In genomic region chr15:101053261-101053660, GRCh38 we compare ENCODE assay signal across 30 cellular contexts.
DNase-seq lines count a peak whose midpoint lies in the region; ATAC-seq, FAIRE-seq and TF ChIP-seq lines count a peak whose summit lies in the region.
"Had no signal": no experiment of that assay in that cellular context is flagged by ENCODE, and none has a peak within 500 bp of the region (broad histone marks: within the 10 kb centered on the region; RNA-seq: fewer than 3 reads in every experiment).

No MANE protein-coding gene starts in this region.

- H3K27me3 Mint-ChIP-seq in Caco-2 (ENCODE audit: insufficient read depth, unreplicated experiment), result no peaks in the 10 kb centered on the region
- H3K27me3 Mint-ChIP-seq: memory B cell had no signal

- H3K27me3 ChIP-seq in H7 (ENCODE audit: control insufficient read depth, insufficient read depth, low read length), result no peaks in the 10 kb centered on the region
- no peaks in the 10 kb centered on the region for H3K27me3 ChIP-seq in HepG2 (ENCODE audit: control insufficient read depth in 1 of 2, insufficient read depth in 2 of 2, low read length in 2 of 2)
- no peaks in the 10 kb centered on the region for H3K27me3 ChIP-seq in sigmoid colon
- no peaks in the 10 kb centered on the region for H3K27me3 ChIP-seq in Caco-2 (replicated peaks; ENCODE audit: control insufficient read depth, insufficient read depth, low read length)
- H3K27me3 ChIP-seq: body of pancreas, uterus had no signal

- ATAC-seq in HepG2, result no peak
- no peak for ATAC-seq in GM21529 (IDR thresholded peaks at IDR 0.05; ENCODE audit: unreplicated experiment)
- ATAC-seq: activated CD4-positive, CD25-positive, alpha-beta regulatory T cell treated with anti-CD3 and anti-CD28 coated beads, Interleukin-2, amount 50 U/mL, for 24 hours; body of pancreas had no signal

- CTCF ChIA-PET in RWPE1 (lab: Yijun Ruan, JAX) (interaction anchor here (1.2 kb wide), 1 partner anchor 18 kb away, joined by 4 read pairs; no protein-coding TSS in a partner anchor), HepG2 (lab: Yijun Ruan, JAX; ENCODE audit: low intra/inter-chr PET ratio, low total read pairs) (no interaction called here), Caco-2 (lab: Charles Lee) (no interaction called here)

- H3K27ac ChIP-seq in RWPE1 (0 out of 2 replicates have a peak overlapping the region, but pooled peaks have one; percentile 8), HepG2 (ENCODE audit: extremely low read length, insufficient read depth, low read length) (no peak overlapping the region), sigmoid colon (no peak overlapping the region)
- H3K27ac ChIP-seq: body of pancreas, epithelial cell of prostate, KMS-11, neural progenitor cell, prostate gland, uterus had no signal

- no peaks in the 10 kb centered on the region for H3K36me3 Mint-ChIP-seq in Caco-2 (ENCODE audit: insufficient read depth, unreplicated experiment)

- H3K4me1 ChIP-seq in HepG2 (ENCODE audit: insufficient read depth, low read length) (peaks cover 31% of the 10 kb centered on the region), sigmoid colon (no peaks in the 10 kb centered on the region), Caco-2 (no peaks in the 10 kb centered on the region)
- H3K4me1 ChIP-seq: body of pancreas, prostate gland, uterus had no signal

- H3K4me2 ChIP-seq in HepG2 (ENCODE audit: low read depth, low read length), result no peak overlapping the region
- H3K4me2 ChIP-seq: KMS-11, neural progenitor cell had no signal

- H3K4me3 ChIP-seq in H7 (ENCODE audit: insufficient read depth, low read depth, low read length) (no peak overlapping the region), HepG2 (replicated peaks in 1 of 3; ENCODE audit: insufficient read depth in 1 of 3, low read depth in 2 of 3, low read length in 3 of 3) (no peak overlapping the region), sigmoid colon (no peak overlapping the region), Caco-2 (ENCODE audit: low read depth, low read length) (no peak overlapping the region)
- H3K4me3 ChIP-seq: body of pancreas, neural progenitor cell, prostate gland, uterus had no signal

- TF ChIP-seq POLR2A in HepG2 (IDR thresholded peaks at IDR 0.05; ENCODE audit: insufficient read depth in 1 of 2, low read depth in 2 of 2, low read length in 2 of 2) (no peak), sigmoid colon (IDR thresholded peaks at IDR 0.05) (no peak)

- WGBS in HepG2 (ENCODE audit: low lambda C conversion rate), result 95% methylated on average over 15 of the region's 34 CpGs
- 93 to 96% methylated on average over 34 of the region's 34 CpGs for WGBS in sigmoid colon, 2 donors

- H3K79me2 ChIP-seq in HepG2 (ENCODE audit: insufficient read depth, low read length), result no peaks in the 10 kb centered on the region

- intact Hi-C loops in HepG2 (cut with micrococcal nuclease; ENCODE audit: unreplicated experiment), result no loop called here
- intact Hi-C loops in sigmoid colon (cut with DNase I), result no loop called here
- intact Hi-C loops in Caco-2 (cut with micrococcal nuclease; ENCODE audit: unreplicated experiment), result no loop called here

- H3K36me3 ChIP-seq in H7 (replicated peaks; ENCODE audit: control insufficient read depth, insufficient read depth, low read length), result no peaks in the 10 kb centered on the region
- H3K36me3 ChIP-seq in HepG2 (replicated peaks in 1 of 2; ENCODE audit: control insufficient read depth in 1 of 2, insufficient read depth in 2 of 2, low read length in 2 of 2), result peaks cover 0 to 9% of the 10 kb centered on the region in 2 experiments; a peak in 3 of 5 replicates
- H3K36me3 ChIP-seq in sigmoid colon, result peaks cover 16 to 84% (median 30%) of the 10 kb centered on the region in 4 donors
- H3K36me3 ChIP-seq in Caco-2 (ENCODE audit: control insufficient read depth, insufficient read depth, low read length), result no peaks in the 10 kb centered on the region
- H3K36me3 ChIP-seq: neural progenitor cell, uterus had no signal

- no peak for TF ChIP-seq CTCF in RWPE1 (conservative IDR thresholded peaks at IDR 0.05; ENCODE audit: low read depth)
- no peak for TF ChIP-seq CTCF in HepG2 (CRISPR knock-in tag; IDR thresholded peaks at IDR 0.05)
- TF ChIP-seq CTCF in sigmoid colon (IDR thresholded peaks at IDR 0.05), result no peak
- no peak for TF ChIP-seq CTCF in Caco-2 (IDR thresholded peaks at IDR 0.05; ENCODE audit: insufficient read depth in 1 of 2, low read depth in 1 of 2, low read length in 1 of 2, severe bottlenecking in 1 of 2, unreplicated experiment in 1 of 2)

- POLR2A ChIA-PET in RWPE1 (lab: Yijun Ruan, JAX; ENCODE audit: low non-redundant PET) (no interaction called here), HepG2 (lab: Yijun Ruan, JAX) (interaction anchor here (0.5 kb wide), 1 partner anchor 17 kb away, joined by 4 read pairs; no protein-coding TSS in a partner anchor), Caco-2 (lab: Charles Lee) (no interaction called here)

- no peak for FAIRE-seq in HepG2 (lab: Jason Lieb, UNC)
- FAIRE-seq: GM19239, HTR-8/SVneo, TTC549 had no signal

- H3K4me3 Mint-ChIP-seq in Caco-2 (ENCODE audit: unreplicated experiment), result no peak overlapping the region
- H3K4me3 Mint-ChIP-seq: memory B cell; neural progenitor cell; T-helper 1 cell treated with Interleukin-12 subunit alpha and Interleukin-12 subunit beta and Interleukin-4 antibody, amounts not matched to agents 30 μg/mL and 1 μg/mL, for 36 hours had no signal

- DNase-seq in H7 (peak; percentile 55), RWPE1 (ENCODE audit: low spot score) (no peak), HepG2 (ENCODE audit: low spot score) (no peak), sigmoid colon (peak; percentile 53), Caco-2 (no peak), DMS53 (lab: John Stamatoyannopoulos, UW) (no peak), amygdala (lab: John Stamatoyannopoulos, UW) (no peak)
- DNase-seq: activated naive CD4-positive, alpha-beta T cell; body of pancreas; C1 segment of cervical spinal cord; COR-L47; DMS79 treated with DMSO at 0.1 percent for 48 hours; effector CD4-positive, alpha-beta T cell; HCEC 1CT; NCI-H1436 treated with DMSO at 0.1 percent for 48 hours; NCI-H2107; NCI-H446 treated with DMSO at 0.1 percent for 48 hours; RPMI8226; uterus had no signal

- H3K4me1 Mint-ChIP-seq in Caco-2 (ENCODE audit: low read depth, unreplicated experiment), result no peaks in the 10 kb centered on the region

- BruUV-seq in HepG2 (replicated peaks; lab: Mats Ljungman, UMichigan) (no TSS peak), Caco-2 (replicated peaks; lab: Mats Ljungman, UMichigan) (no TSS peak)

- TF ChIP-seq RAD21 in HepG2 (CRISPR knock-in tag; IDR thresholded peaks at IDR 0.05), result no peak

- in situ Hi-C loops in HepG2 (cut with HindIII; ENCODE audit: extremely low pct_ligation_motif_present, low pct_unique_long_range_greater_than_20kb), result no loop called here

- no peaks in the 10 kb centered on the region for H3K9me3 Mint-ChIP-seq in Caco-2 (ENCODE audit: unreplicated experiment)
- H3K9me3 Mint-ChIP-seq: memory B cell; neural progenitor cell; T-helper 1 cell treated with Interleukin-12 subunit alpha and Interleukin-12 subunit beta and Interleukin-4 antibody, amounts not matched to agents 30 μg/mL and 1 μg/mL, for 36 hours had no signal

- TF ChIP-seq EP300 in HepG2 (IDR thresholded peaks at IDR 0.05; ENCODE audit: low read depth in 2 of 2, low read length in 2 of 2) (no peak), HepG2 (CRISPR knock-in tag; IDR thresholded peaks at IDR 0.05; ENCODE audit: borderline replicate concordance) (no peak), sigmoid colon (IDR thresholded peaks at IDR 0.05) (no peak)

- H3K9ac ChIP-seq in HepG2 (ENCODE audit: insufficient read depth, low read depth, low read length), result no peak overlapping the region
- H3K9ac ChIP-seq: KMS-11, neural progenitor cell had no signal

- H3K9me3 ChIP-seq in HepG2 (ENCODE audit: low read length), result no peaks in the 10 kb centered on the region
- H3K9me3 ChIP-seq in sigmoid colon, result no peaks in the 10 kb centered on the region
- no peaks in the 10 kb centered on the region for H3K9me3 ChIP-seq in Caco-2
- H3K9me3 ChIP-seq: body of pancreas, prostate gland, uterus had no signal

- H3K27ac Mint-ChIP-seq in Caco-2 (ENCODE audit: unreplicated experiment), result no peak overlapping the region
- H3K27ac Mint-ChIP-seq: memory B cell; T-helper 1 cell treated with Interleukin-12 subunit alpha and Interleukin-12 subunit beta and Interleukin-4 antibody, amounts not matched to agents 30 μg/mL and 1 μg/mL, for 36 hours had no signal

- no peak overlapping the region for H2AFZ ChIP-seq in HepG2 (ENCODE audit: low read length)
- H2AFZ ChIP-seq: neural progenitor cell had no signal

- no peaks in the 10 kb centered on the region for H4K20me1 ChIP-seq in HepG2 (ENCODE audit: insufficient read depth, low read length)

TF ChIP-seq in HepG2, 621 proteins besides CTCF, POLR2A, EP300 and RAD21:
- TF ChIP-seq NFIB (CRISPR knock-in tag; IDR thresholded peaks at IDR 0.05; ENCODE audit: borderline replicate concordance) (no peak), TBP (CRISPR knock-in tag; IDR thresholded peaks at IDR 0.05) (no peak), ZNF558 (CRISPR knock-in tag; IDR thresholded peaks at IDR 0.05; ENCODE audit: borderline replicate concordance) (no peak), AGO2 (optimal IDR thresholded peaks at IDR 0.05; ENCODE audit: low read depth, low read length) (peak; percentile 56), MYC (CRISPR knock-in tag; IDR thresholded peaks at IDR 0.05; ENCODE audit: borderline replicate concordance) (no peak)
TF ChIP-seq in HepG2: peak in this region for 1.

Comparison
In these comparisons a context has a peak if more than half of its experiments do, and no peak if none do; other contexts are left out.
1. DNase-seq: peak in H7 (single experiment) and sigmoid colon (single experiment); none in RWPE1 (single experiment), HepG2 (single experiment), Caco-2 (0 of 2), DMS53 (single experiment) and amygdala (0 of 56).